ENCODE assay signal across 15 cellular contexts in the genomic region with DNA sequence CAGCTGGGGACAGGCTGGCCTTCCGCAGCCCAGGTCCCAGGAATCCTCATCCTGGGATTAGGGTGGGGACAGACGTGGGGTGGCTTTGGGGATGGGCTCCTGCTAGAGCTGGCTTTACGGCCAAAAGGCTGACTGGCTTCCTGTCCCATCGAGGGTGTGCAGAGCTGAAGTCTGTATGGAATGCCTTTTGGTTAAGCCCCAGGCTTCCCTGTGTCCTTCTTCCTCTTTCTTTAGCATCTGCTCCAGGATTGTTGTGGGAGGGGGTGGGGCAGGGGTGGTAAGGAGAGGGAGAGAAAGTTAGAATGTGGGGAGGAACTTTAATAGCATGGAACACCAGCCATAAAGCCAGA. TPM values are rescaled to one million over a fixed set of nuclear protein-coding genes. Genes with fewer than 3 reads are reported as not detected.
DNase-seq lines count a peak whose midpoint lies in the region; ATAC-seq and TF ChIP-seq lines count a peak whose summit lies in the region.
"Had no signal": no experiment of that assay in that cellular context is flagged by ENCODE, and none has a peak within 500 bp of the region (broad histone marks: within the 10 kb centered on the region; RNA-seq: fewer than 3 reads in every experiment).

No MANE protein-coding gene starts in this region.

- peak; percentile 77 for DNase-seq in EH (ENCODE audit: low read depth)
- peak; percentile 57 for DNase-seq in mesendoderm
- no peak for DNase-seq in smooth muscle cell (lab: John Stamatoyannopoulos, UW; ENCODE audit: unreplicated experiment)
- no peak for DNase-seq in CD1c-positive myeloid dendritic cell (ENCODE audit: extremely low spot score)
- DNase-seq in NCI-H2171 (lab: John Stamatoyannopoulos, UW): no peak
- no peak for DNase-seq in dedifferentiated amniotic fluid mesenchymal stem cell (ENCODE audit: extremely low spot score)
- DNase-seq: activated naive CD4-positive, alpha-beta T cell; brain microvascular endothelial cell; Caco-2; effector memory CD4-positive, alpha-beta T cell; NCI-H1417; PC-3 had no signal

- no CpG with 5 or more reads among the region's 4 CpGs for WGBS in mesendoderm (ENCODE audit: extremely low coverage, insufficient coverage, low lambda C conversion rate)
- WGBS in smooth muscle cell (ENCODE audit: low lambda C conversion rate): 16% methylated on average over 4 of the region's 4 CpGs

- peak overlapping the region; percentile 2 for H2AFZ ChIP-seq in smooth muscle cell (ENCODE audit: low read depth)

- H3K36me3 ChIP-seq in mesendoderm (ENCODE audit: control insufficient read depth, insufficient read depth, low read length): no peaks in the 10 kb centered on the region
- H3K36me3 ChIP-seq in smooth muscle cell (ENCODE audit: low read depth): no peaks in the 10 kb centered on the region
- H3K36me3 ChIP-seq: brain microvascular endothelial cell had no signal

- peak overlapping the region in 4 of 5 experiments; percentile 21 to 78 (median 60) for H3K27ac Mint-ChIP-seq in brain

- H3K4me1 Mint-ChIP-seq in brain: peaks cover 11% of the 10 kb centered on the region

- no peak for TF ChIP-seq CTCF in brain (conservative IDR thresholded peaks at IDR 0.05)
- TF ChIP-seq CTCF in smooth muscle cell (IDR thresholded peaks at IDR 0.05; ENCODE audit: borderline replicate concordance, insufficient read depth, poor library complexity, severe bottlenecking): no peak

- no peaks in the 10 kb centered on the region for H3K36me3 Mint-ChIP-seq in brain

- no peaks in the 10 kb centered on the region for H4K20me1 ChIP-seq in smooth muscle cell (ENCODE audit: low read depth)

- H3K9ac ChIP-seq in mesendoderm (ENCODE audit: low read length) (no peak overlapping the region), smooth muscle cell (ENCODE audit: low read depth) (no peak overlapping the region)

- H3K18ac ChIP-seq in mesendoderm (ENCODE audit: low read length): no peak overlapping the region

- H3K79me2 ChIP-seq in mesendoderm (ENCODE audit: control insufficient read depth, insufficient read depth, low read length) (no peaks in the 10 kb centered on the region), smooth muscle cell (ENCODE audit: low read depth) (no peaks in the 10 kb centered on the region)

- no peaks in the 10 kb centered on the region for H3K27me3 ChIP-seq in mesendoderm (ENCODE audit: insufficient read depth, low read length, poor library complexity)
- H3K27me3 ChIP-seq in smooth muscle cell (ENCODE audit: low read depth): no peaks in the 10 kb centered on the region
- H3K27me3 ChIP-seq: brain microvascular endothelial cell had no signal

- H3K4me3 Mint-ChIP-seq in brain: no peak overlapping the region

- no peaks in the 10 kb centered on the region for H3K9me3 Mint-ChIP-seq in brain

- peak overlapping the region; percentile 9 for H3K56ac ChIP-seq in mesendoderm (ENCODE audit: low read length)

- no peak for ATAC-seq in GM21619 (IDR thresholded peaks at IDR 0.05; ENCODE audit: unreplicated experiment)
- ATAC-seq: K562, PC-3 had no signal

- no peak overlapping the region for H2BK15ac ChIP-seq in mesendoderm (replicated peaks; ENCODE audit: low read depth)

- H3K27ac ChIP-seq in mesendoderm (ENCODE audit: low read depth, low read length): no peak overlapping the region
- H3K27ac ChIP-seq in smooth muscle cell (ENCODE audit: low read depth): peak overlapping the region; percentile 73
- H3K27ac ChIP-seq: brain microvascular endothelial cell had no signal

- H3K4me2 ChIP-seq in mesendoderm (ENCODE audit: low read length): no peak overlapping the region
- peak overlapping the region; percentile 55 for H3K4me2 ChIP-seq in smooth muscle cell

- no peaks in the 10 kb centered on the region for H3K79me1 ChIP-seq in mesendoderm (ENCODE audit: low read length)

- no peak overlapping the region for H2AK5ac ChIP-seq in mesendoderm (ENCODE audit: low read length)

- no peak overlapping the region for H3K4me3 ChIP-seq in mesendoderm (ENCODE audit: low read length)
- no peak overlapping the region for H3K4me3 ChIP-seq in smooth muscle cell
- H3K4me3 ChIP-seq: K562 had no signal

- H4K5ac ChIP-seq in mesendoderm (ENCODE audit: low read length): no peak overlapping the region

- H3K23ac ChIP-seq in mesendoderm (ENCODE audit: low read length): no peak overlapping the region

- peaks cover 14% of the 10 kb centered on the region for H3F3A ChIP-seq in smooth muscle cell (ENCODE audit: low read depth)

- H4K8ac ChIP-seq in mesendoderm (ENCODE audit: low read depth, low read length): no peak overlapping the region

- no peak overlapping the region for H2BK5ac ChIP-seq in mesendoderm (ENCODE audit: low read length)

- no peaks in the 10 kb centered on the region for H3K9me3 ChIP-seq in smooth muscle cell (replicated peaks; ENCODE audit: low read depth)
- H3K9me3 ChIP-seq: Caco-2 had no signal

- H3K4me1 ChIP-seq in mesendoderm (ENCODE audit: control insufficient read depth, low read depth, low read length) (peaks cover 2% of the 10 kb centered on the region), smooth muscle cell (ENCODE audit: low read depth) (peaks cover 21% of the 10 kb centered on the region)
- H3K4me1 ChIP-seq: Caco-2 had no signal

- no peak overlapping the region for H3K4ac ChIP-seq in mesendoderm (ENCODE audit: low read depth, low read length)

- H2BK120ac ChIP-seq in mesendoderm (ENCODE audit: low read depth, low read length): no peak overlapping the region

- H3K27me3 Mint-ChIP-seq in brain: no peaks in the 10 kb centered on the region

RNA-seq across cellular contexts. Expression of a gene that starts 59.3 kb away (rescaled TPM):
- polyA plus RNA-seq in brain (ENCODE audit: insufficient read depth, low read depth, low replicate concordance) (144 TPM), smooth muscle cell (2,039 and 2,747 TPM in 2 replicates)
- not detected for polyA plus RNA-seq in mesendoderm (2013, experiment 1 of 2)
- polyA plus RNA-seq in mesendoderm (2013, experiment 2 of 2): not detected
- total RNA-seq in smooth muscle cell: 2,330 and 2,442 TPM in 2 replicates

Comparison
In these comparisons a context has a peak if more than half of its experiments do, and no peak if none do; other contexts are left out.
1. DNase-seq: peak in EH (single experiment) and mesendoderm (single experiment); none in smooth muscle cell (single experiment), CD1c-positive myeloid dendritic cell (single experiment), NCI-H2171 (single experiment) and dedifferentiated amniotic fluid mesenchymal stem cell (single experiment).
2. RNA of a gene that starts 59.3 kb away (polyA plus RNA-seq): 2,039 to 2,747 TPM in smooth muscle cell; 144 TPM in brain (single experiment); every median in the first group is over 10 times any median in the second.